Comparison of ENCODE assay signal across 17 cellular contexts in genomic region chr10:69846252-69847000, GRCh38. TPM values are rescaled to one million over a fixed set of nuclear protein-coding genes. Genes with fewer than 3 reads are reported as not detected.
DNase-seq lines count a peak whose midpoint lies in the region; ATAC-seq and TF ChIP-seq lines count a peak whose summit lies in the region.
"Had no signal": no experiment of that assay in that cellular context is flagged by ENCODE, and none has a peak within 500 bp of the region (broad histone marks: within the 10 kb centered on the region; RNA-seq: fewer than 3 reads in every experiment).

No MANE protein-coding gene starts in this region.

- TF ChIP-seq CTCF in HFFc6 (IDR thresholded peaks at IDR 0.05): no peak
- TF ChIP-seq CTCF in WTC11 (IDR thresholded peaks at IDR 0.05): no peak
- no peak for TF ChIP-seq CTCF in mucosa of descending colon (IDR thresholded peaks at IDR 0.05)

- DNase-seq in AG08395 (ENCODE audit: low spot score) (peak; percentile 51), HFFc6 (no peak), WTC11 (ENCODE audit: low spot score) (no peak), mucosa of descending colon (no peak), SKM-1 treated with dmso at 0.1 percent for 144 hours (lab: John Stamatoyannopoulos, UW; ENCODE audit: unreplicated experiment) (no peak), OCI-M2 (lab: John Stamatoyannopoulos, UW; ENCODE audit: unreplicated experiment) (no peak), NCI-H345 (lab: John Stamatoyannopoulos, UW) (no peak)
- DNase-seq: Kasumi-1; NCI-H2081 treated with DMSO at 0.1 percent for 48 hours; ovary; stimulated activated CD4-positive, alpha-beta T cell treated with anti-CD3 and anti-CD28 coated beads, Interleukin-2, amount 100 ng/mL, for 48 hours; stimulated activated naive B cell treated with anti-CD40 and anti-IgM and Interleukin-4, amounts not matched to agents 10 μg/mL and 1 μg/mL and 100 μg/mL, for 72 hours had no signal

- H3K27ac Mint-ChIP-seq in HFFc6 (peak overlapping the region; percentile 95), WTC11 (no peak overlapping the region)
- H3K27ac Mint-ChIP-seq: B cell; dendritic cell treated with granulocyte-macrophage colony-stimulating factor and Interleukin-4, amounts not matched to agents 40 ng/mL and 50 ng/mL, for 4 days; stimulated activated naive B cell treated with anti-CD40 and anti-IgM and Interleukin-4, amounts not matched to agents 10 μg/mL and 1 μg/mL and 100 μg/mL, for 72 hours had no signal

- intact Hi-C loops in mucosa of descending colon (cut with DNase I, micrococcal nuclease): no loop called here

- H3K4me1 Mint-ChIP-seq in HFFc6 (ENCODE audit: low read depth): peaks cover 76% of the 10 kb centered on the region
- H3K4me1 Mint-ChIP-seq in WTC11: peaks cover 73% of the 10 kb centered on the region

- peaks cover 12% of the 10 kb centered on the region for H3K4me1 ChIP-seq in mucosa of descending colon (ENCODE audit: low read depth)

- ATAC-seq in WTC11: peak; percentile 17
- ATAC-seq in mucosa of descending colon: peak; percentile 39
- no peak for ATAC-seq in GM19452 (IDR thresholded peaks at IDR 0.05; ENCODE audit: unreplicated experiment)
- ATAC-seq: stimulated activated naive B cell treated with anti-CD40 and anti-IgM and Interleukin-4, amounts not matched to agents 10 μg/mL and 1 μg/mL and 100 μg/mL, for 72 hours had no signal

- no peaks in the 10 kb centered on the region for H3K9me3 Mint-ChIP-seq in HFFc6
- H3K9me3 Mint-ChIP-seq in WTC11: no peaks in the 10 kb centered on the region
- H3K9me3 Mint-ChIP-seq: dendritic cell treated with granulocyte-macrophage colony-stimulating factor and Interleukin-4, amounts not matched to agents 40 ng/mL and 50 ng/mL, for 4 days had no signal

- H3K27me3 Mint-ChIP-seq in HFFc6 (ENCODE audit: insufficient read depth): no peaks in the 10 kb centered on the region; the same call in 1 of the 2 replicates
- peaks cover 6% of the 10 kb centered on the region for H3K27me3 Mint-ChIP-seq in WTC11 (ENCODE audit: low read depth)

- H3K4me3 ChIP-seq in mucosa of descending colon: no peak overlapping the region
- H3K4me3 ChIP-seq: gastroesophageal sphincter, left lung, ovary had no signal

- H3K4me3 Mint-ChIP-seq in HFFc6: peak overlapping the region; percentile 74
- no peak overlapping the region for H3K4me3 Mint-ChIP-seq in WTC11
- H3K4me3 Mint-ChIP-seq: B cell; dendritic cell treated with granulocyte-macrophage colony-stimulating factor and Interleukin-4, amounts not matched to agents 40 ng/mL and 50 ng/mL, for 4 days; stimulated activated naive B cell treated with anti-CD40 and anti-IgM and Interleukin-4, amounts not matched to agents 10 μg/mL and 1 μg/mL and 100 μg/mL, for 72 hours had no signal

- CTCF ChIA-PET in WTC11 (lab: Charles Lee): interaction anchor here (0.6 to 1.7 kb wide), 8 partner anchors 11 to 617 kb away, joined by 3 to 6 read pairs (median 4); no protein-coding TSS in a partner anchor

- no peaks in the 10 kb centered on the region for H3K9me3 ChIP-seq in mucosa of descending colon
- H3K9me3 ChIP-seq: gastroesophageal sphincter, left lung, ovary had no signal

- no peaks in the 10 kb centered on the region for H3K36me3 Mint-ChIP-seq in HFFc6 (ENCODE audit: low read depth)
- H3K36me3 Mint-ChIP-seq in WTC11: no peaks in the 10 kb centered on the region

- POLR2A ChIA-PET in WTC11 (lab: Charles Lee): no interaction called here

- no peaks in the 10 kb centered on the region for H3K36me3 ChIP-seq in mucosa of descending colon (ENCODE audit: low read depth)
- H3K36me3 ChIP-seq: gastroesophageal sphincter, left lung, ovary had no signal

TF ChIP-seq in WTC11, 78 proteins besides CTCF, POLR2A, EP300 and RAD21:
- TF ChIP-seq SMAD3 (CRISPR knock-in tag; IDR thresholded peaks at IDR 0.05; ENCODE audit: borderline replicate concordance) (no peak), ELF4 (CRISPR knock-in tag; IDR thresholded peaks at IDR 0.05; ENCODE audit: low read depth) (no peak), ZNF423 (CRISPR knock-in tag; IDR thresholded peaks at IDR 0.05) (peak; percentile 81)

RNA-seq across cellular contexts. Expression of gene COL13A1, which starts 44.7 kb away (rescaled TPM):
- total RNA-seq in HFFc6 (2021; fragmentation: NEBNext Ultra II Directional; extraction: Animal tissue kit (Norgen Biotek cat#: 25700)): 10 to 100 TPM; 33.5 to 46.6 (median 38.1) TPM
- total RNA-seq in WTC11 (2021) (3.5 to 7.1 TPM (median 4.2 TPM) in 3 replicates), mucosa of descending colon (1 to 10 TPM; 1.0 to 2.3 (median 1.0) TPM)
- total RNA-seq: B cell had no signal
